Comparison of ENCODE assay signal across 10 cellular contexts in the genomic region with DNA sequence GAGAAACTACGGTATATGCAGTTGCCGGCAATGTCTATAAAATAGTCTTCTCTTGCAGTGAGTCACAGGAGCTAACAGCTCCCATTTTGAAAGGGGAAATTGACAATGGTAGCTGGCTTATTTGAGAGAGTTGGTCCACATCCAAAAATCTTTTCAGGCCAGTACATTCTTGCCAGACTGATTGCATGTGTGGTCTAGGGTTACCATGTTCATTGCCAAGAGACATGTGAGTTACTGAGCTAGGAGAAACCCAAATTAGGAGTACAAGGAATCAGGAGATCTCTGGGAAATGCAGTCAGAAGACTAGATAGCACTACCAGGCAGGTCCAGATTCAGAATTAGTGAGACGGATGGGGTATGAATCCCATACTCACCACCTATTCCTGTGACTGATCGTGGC.
A peak's percentile ranks its signal among the peaks of the same experiment; 100 is the strongest.
DNase-seq lines count a peak whose midpoint lies in the region; ATAC-seq and TF ChIP-seq lines count a peak whose summit lies in the region.
"Had no signal": no experiment of that assay in that cellular context is flagged by ENCODE, and none has a peak within 500 bp of the region (broad histone marks: within the 10 kb centered on the region; RNA-seq: fewer than 3 reads in every experiment).

No MANE protein-coding gene starts in this region.

- H3K27ac ChIP-seq in GM23338 (ENCODE audit: low read depth), result no peak overlapping the region

- no peak for TF ChIP-seq CTCF in GM23338 (conservative IDR thresholded peaks at IDR 0.05; ENCODE audit: low read depth in 2 of 2)

- no peaks in the 10 kb centered on the region for H3K36me3 ChIP-seq in GM23338 (ENCODE audit: insufficient read depth)

- H3K4me3 ChIP-seq in GM23338, result no peak overlapping the region

- no peaks in the 10 kb centered on the region for H3K4me1 Mint-ChIP-seq in stimulated activated memory B cell treated with anti-CD40 and anti-IgM and Interleukin-4, amounts not matched to agents 10 μg/mL and 1 μg/mL and 100 μg/mL, for 72 hours
- peaks cover 4% of the 10 kb centered on the region; the same call in 1 of the 3 replicates for H3K4me1 Mint-ChIP-seq in GM23338

- no peaks in the 10 kb centered on the region for H3K27me3 Mint-ChIP-seq in stimulated activated memory B cell treated with anti-CD40 and anti-IgM and Interleukin-4, amounts not matched to agents 10 μg/mL and 1 μg/mL and 100 μg/mL, for 72 hours
- no peaks in the 10 kb centered on the region for H3K27me3 Mint-ChIP-seq in GM23338 (ENCODE audit: insufficient read depth, low read depth, poor library complexity)

- H3K27ac Mint-ChIP-seq in stimulated activated memory B cell treated with anti-CD40 and anti-IgM and Interleukin-4, amounts not matched to agents 10 μg/mL and 1 μg/mL and 100 μg/mL, for 72 hours, result no peak overlapping the region
- no peak overlapping the region for H3K27ac Mint-ChIP-seq in GM23338
- H3K27ac Mint-ChIP-seq: CD8-positive, alpha-beta T cell had no signal

- no peak overlapping the region for H2AFZ ChIP-seq in GM23338

- H3K36me3 Mint-ChIP-seq in stimulated activated memory B cell treated with anti-CD40 and anti-IgM and Interleukin-4, amounts not matched to agents 10 μg/mL and 1 μg/mL and 100 μg/mL, for 72 hours, result no peaks in the 10 kb centered on the region
- peaks cover 9% of the 10 kb centered on the region; the same call in 2 of the 3 replicates for H3K36me3 Mint-ChIP-seq in GM23338 (ENCODE audit: low read depth)
- H3K36me3 Mint-ChIP-seq: CD8-positive, alpha-beta T cell had no signal

- peak; percentile 58 for DNase-seq in COR-L47 (lab: John Stamatoyannopoulos, UW)
- peak; percentile 91 for DNase-seq in NCI-H1105 treated with DMSO at 0.1 percent for 48 hours (lab: John Stamatoyannopoulos, UW)
- peak; percentile 88 for DNase-seq in astrocyte of the hippocampus (ENCODE audit: low read depth, low spot score)
- peak; percentile 21 for DNase-seq in medulla oblongata (ENCODE audit: extremely low spot score)
- no peak for DNase-seq in GM23338 (ENCODE audit: low spot score)
- DNase-seq: CD8-positive, alpha-beta T cell had no signal

- H3K4me2 ChIP-seq in GM23338, result no peak overlapping the region

- ATAC-seq in stimulated activated memory B cell treated with anti-CD40 and anti-IgM and Interleukin-4, amounts not matched to agents 10 μg/mL and 1 μg/mL and 100 μg/mL, for 72 hours, result no peak
- ATAC-seq in HG03520 (IDR thresholded peaks at IDR 0.05; ENCODE audit: unreplicated experiment) (no peak), HG02588 (IDR thresholded peaks at IDR 0.05; ENCODE audit: unreplicated experiment) (no peak), GM23338 (no peak)
- ATAC-seq: CD8-positive, alpha-beta T cell; Panc1 had no signal

- H4K20me1 ChIP-seq in GM23338 (replicated peaks; ENCODE audit: insufficient read depth), result no peaks in the 10 kb centered on the region

- no peaks in the 10 kb centered on the region for H3K9me3 Mint-ChIP-seq in stimulated activated memory B cell treated with anti-CD40 and anti-IgM and Interleukin-4, amounts not matched to agents 10 μg/mL and 1 μg/mL and 100 μg/mL, for 72 hours
- no peaks in the 10 kb centered on the region; the same call in 2 of the 3 replicates for H3K9me3 Mint-ChIP-seq in GM23338
- H3K9me3 Mint-ChIP-seq: CD8-positive, alpha-beta T cell had no signal

- H3K4me3 Mint-ChIP-seq in stimulated activated memory B cell treated with anti-CD40 and anti-IgM and Interleukin-4, amounts not matched to agents 10 μg/mL and 1 μg/mL and 100 μg/mL, for 72 hours, result no peak overlapping the region
- no peak overlapping the region for H3K4me3 Mint-ChIP-seq in GM23338
- H3K4me3 Mint-ChIP-seq: CD8-positive, alpha-beta T cell had no signal

- no peaks in the 10 kb centered on the region for H3K27me3 ChIP-seq in GM23338 (ENCODE audit: insufficient read depth)

- no peaks in the 10 kb centered on the region for H3F3A ChIP-seq in GM23338 (replicated peaks; ENCODE audit: low read depth)

- no peaks in the 10 kb centered on the region for H3K4me1 ChIP-seq in GM23338 (ENCODE audit: insufficient read depth)

- H3K9me2 ChIP-seq in GM23338 (ENCODE audit: insufficient read depth), result no peaks in the 10 kb centered on the region

- no peaks in the 10 kb centered on the region for H3K79me2 ChIP-seq in GM23338 (replicated peaks; ENCODE audit: insufficient read depth)

TF ChIP-seq in GM23338, 12 proteins besides CTCF, POLR2A, EP300 and RAD21:
- TF ChIP-seq JUNB (IDR thresholded peaks at IDR 0.05; ENCODE audit: unreplicated experiment), result no peak
- TF ChIP-seq REST (IDR thresholded peaks at IDR 0.05; ENCODE audit: unreplicated experiment), result no peak
- no peak for TF ChIP-seq EZH2phosphoT487 (IDR thresholded peaks at IDR 0.05; ENCODE audit: unreplicated experiment)
